Comparison of ENCODE assay signal across 15 cellular contexts in genomic region chr7:30844483-30844874, GRCh38.
"Had no signal": no experiment of that assay in that cellular context is flagged by ENCODE, and none has a peak within 500 bp of the region (broad histone marks: within the 10 kb centered on the region; RNA-seq: fewer than 3 reads in every experiment).

No MANE protein-coding gene starts in this region.

- H3K27me3 ChIP-seq: heart left ventricle had no signal

- H3K9me3 ChIP-seq: heart left ventricle had no signal

- ATAC-seq: heart left ventricle; stimulated activated naive B cell treated with anti-CD40 and anti-IgM and Interleukin-4, amounts not matched to agents 10 μg/mL and 1 μg/mL and 100 μg/mL, for 72 hours had no signal

- DNase-seq: activated CD4-positive, alpha-beta T cell treated with anti-CD3 and anti-CD28 coated beads, Interleukin-2, amount 50 U/mL, for 4 hours; activated CD4-positive, CD25-positive, alpha-beta regulatory T cell treated with anti-CD3 and anti-CD28 coated beads, Interleukin-2, amount 50 U/mL, for 72 hours; activated gamma-delta T cell; amniotic stem cell; cortex of kidney; effector CD8-positive, alpha-beta T cell; foreskin melanocyte; heart left ventricle; immature natural killer cell; stimulated activated CD4-positive, alpha-beta T cell treated with anti-CD3 and anti-CD28 coated beads, Interleukin-15, amount 100 ng/mL, for 24 hours; stimulated activated CD4-positive, alpha-beta T cell treated with anti-CD3 and anti-CD28 coated beads, Interleukin-4, amount 100 ng/mL, for 1 hour; stimulated activated naive B cell treated with anti-CD40 and anti-IgM and Interleukin-4, amounts not matched to agents 10 μg/mL and 1 μg/mL and 100 μg/mL, for 72 hours; T-helper 1 cell; T1000 had no signal

- H3K4me3 ChIP-seq: heart left ventricle, SK-N-MC had no signal

- H3K27ac ChIP-seq: SK-N-MC had no signal
